In the genomic region with DNA sequence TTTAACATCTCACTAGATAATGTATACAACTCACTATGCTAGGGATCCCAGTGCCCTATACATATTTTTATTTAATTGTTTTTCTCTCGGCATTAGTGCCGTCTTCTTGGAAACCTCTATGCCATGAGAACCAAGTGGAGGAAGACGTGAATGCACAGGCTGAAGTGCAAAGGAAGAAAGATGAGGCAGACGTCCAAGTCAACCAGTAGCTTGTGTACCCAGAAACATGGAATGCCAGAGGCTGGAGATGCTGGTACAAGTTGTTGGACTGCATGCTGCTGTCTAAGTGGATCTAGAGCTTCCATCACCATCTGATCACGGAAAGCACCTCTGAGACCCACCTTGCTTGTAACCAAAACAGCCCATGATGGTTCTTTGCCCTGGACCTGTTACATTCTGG, we compare ENCODE assay signal across 21 cellular contexts. TPM values are rescaled to one million over a fixed set of nuclear protein-coding genes. Genes with fewer than 3 reads are reported as not detected.
DNase-seq lines count a peak whose midpoint lies in the region; ATAC-seq, FAIRE-seq and TF ChIP-seq lines count a peak whose summit lies in the region.
"Had no signal": no experiment of that assay in that cellular context is flagged by ENCODE, and none has a peak within 500 bp of the region (broad histone marks: within the 10 kb centered on the region; RNA-seq: fewer than 3 reads in every experiment).

No MANE protein-coding gene starts in this region.

- in situ Hi-C loops in mammary epithelial cell (cut with MboI; ENCODE audit: low sequenced_read_pairs in 2 of 2) = no loop called here

- peak overlapping the region; percentile 50 for H3K4me2 ChIP-seq in mammary epithelial cell (ENCODE audit: insufficient read depth, low read depth, low read length)
- peak overlapping the region; percentile 69 for H3K4me2 ChIP-seq in keratinocyte (ENCODE audit: control insufficient read depth, extremely low read depth, insufficient read depth, low read depth, low read length)

- ATAC-seq in HG03378 (IDR thresholded peaks at IDR 0.05; ENCODE audit: unreplicated experiment) = no peak
- ATAC-seq: CD8-positive, alpha-beta T cell; GM12878 had no signal

- no peak overlapping the region for H3K4me3 ChIP-seq in mammary epithelial cell (replicated peaks in 1 of 3; ENCODE audit: insufficient read depth in 1 of 3, low read depth in 2 of 3, low read length in 3 of 3)
- no peak overlapping the region for H3K4me3 ChIP-seq in breast epithelium
- peak overlapping the region in 1 of 3 experiments; percentile 15 for H3K4me3 ChIP-seq in keratinocyte (ENCODE audit: control insufficient read depth in 2 of 3, extremely low read depth in 1 of 3, insufficient read depth in 2 of 3, low read depth in 1 of 3, low read length in 3 of 3)
- H3K4me3 ChIP-seq: GM12878 had no signal

- no TSS peak for BruUV-seq in mammary epithelial cell (replicated peaks; lab: Mats Ljungman, UMichigan)

- DNase-seq in mammary epithelial cell (no peak), breast epithelium (ENCODE audit: low spot score in 2 of 2) (no peak), keratinocyte (ENCODE audit: low read depth, low spot score) (no peak), SKM-1 treated with dmso at 0.1 percent for 144 hours (lab: John Stamatoyannopoulos, UW; ENCODE audit: unreplicated experiment) (no peak), NCI-H187 treated with DMSO at 0.1 percent for 48 hours (lab: John Stamatoyannopoulos, UW) (no peak), NCI-H345 treated with DMSO at 0.1 percent for 48 hours (lab: John Stamatoyannopoulos, UW; ENCODE audit: unreplicated experiment) (no peak)
- DNase-seq: AML-193; C1 segment of cervical spinal cord; CD8-positive, alpha-beta T cell; DND-41; Karpas-422; NCI-H1694 treated with DMSO at 0.1 percent for 48 hours; NCI-H2107; NCI-H524; NCI-H774; Right ventricle myocardium superior had no signal

- no peaks in the 10 kb centered on the region for H3K27me3 ChIP-seq in mammary epithelial cell (ENCODE audit: insufficient read depth, low read length)
- no peaks in the 10 kb centered on the region for H3K27me3 ChIP-seq in breast epithelium
- no peaks in the 10 kb centered on the region for H3K27me3 ChIP-seq in keratinocyte (ENCODE audit: control insufficient read depth, extremely low read depth, insufficient read depth, low read length)

- H2AFZ ChIP-seq in mammary epithelial cell (ENCODE audit: low read depth, low read length) (peak overlapping the region; percentile 9), keratinocyte (ENCODE audit: control insufficient read depth, low read length) (peak overlapping the region; percentile 52)

- H3K79me2 ChIP-seq in mammary epithelial cell (ENCODE audit: insufficient read depth, low read length) (no peaks in the 10 kb centered on the region), keratinocyte (ENCODE audit: control insufficient read depth, insufficient read depth, low read length) (no peaks in the 10 kb centered on the region)

- FAIRE-seq in keratinocyte (lab: Jason Lieb, UNC) = peak; percentile 74
- FAIRE-seq: GM12878, H1, RCC 7860 had no signal

- H3K9ac ChIP-seq in mammary epithelial cell (ENCODE audit: insufficient read depth, low read length) (no peak overlapping the region), keratinocyte (ENCODE audit: control insufficient read depth, extremely low read depth, insufficient read depth, low read length) (no peak overlapping the region)

- peaks cover 15% of the 10 kb centered on the region for H3K4me1 ChIP-seq in mammary epithelial cell (ENCODE audit: insufficient read depth, low read length)
- H3K4me1 ChIP-seq in breast epithelium = no peaks in the 10 kb centered on the region
- H3K4me1 ChIP-seq in keratinocyte (ENCODE audit: control insufficient read depth, extremely low read depth, insufficient read depth, low read length) = peaks cover 22% of the 10 kb centered on the region

- no peaks in the 10 kb centered on the region for H3K9me3 ChIP-seq in mammary epithelial cell (replicated peaks; ENCODE audit: insufficient read depth, low read length)
- no peaks in the 10 kb centered on the region for H3K9me3 ChIP-seq in breast epithelium
- H3K9me3 ChIP-seq in keratinocyte (ENCODE audit: control insufficient read depth, low read depth, low read length) = no peaks in the 10 kb centered on the region

- H4K20me1 ChIP-seq in mammary epithelial cell (ENCODE audit: insufficient read depth, low read length) (no peaks in the 10 kb centered on the region), keratinocyte (ENCODE audit: control insufficient read depth, extremely low read depth, insufficient read depth, low read length) (no peaks in the 10 kb centered on the region)

- CTCF ChIA-PET in mammary epithelial cell (lab: Charles Lee; ENCODE audit: low non-redundant PET) = no interaction called here

- no peak for TF ChIP-seq POLR2A in breast epithelium (IDR thresholded peaks at IDR 0.05)

- TF ChIP-seq CTCF in mammary epithelial cell (conservative IDR thresholded peaks at IDR 0.05 in 1 of 2, IDR thresholded peaks at IDR 0.05 in 1 of 2; ENCODE audit: extremely low read depth in 1 of 2, insufficient read depth in 1 of 2, low read depth in 1 of 2, low read length in 2 of 2) (no peak), breast epithelium (IDR thresholded peaks at IDR 0.05) (no peak), VCaP (conservative IDR thresholded peaks at IDR 0.05) (no peak), keratinocyte (optimal IDR thresholded peaks at IDR 0.05 in 1 of 3, IDR thresholded peaks at IDR 0.05 in 1 of 3, conservative IDR thresholded peaks at IDR 0.05 in 1 of 3; ENCODE audit: extremely low read depth in 1 of 3, insufficient read depth in 2 of 3, low read length in 3 of 3) (no peak)

- WGBS in mammary epithelial cell (ENCODE audit: low coverage, missing lambda C conversion rate) = 56% methylated on average over 5 of the region's 5 CpGs

- dilution Hi-C loops in mammary epithelial cell (cut with HindIII; ENCODE audit: low sequenced_read_pairs) = no loop called here
- dilution Hi-C loops in keratinocyte (cut with MboI; ENCODE audit: extremely low pct_ligation_motif_present, low sequenced_read_pairs) = no loop called here

- intact Hi-C loops in mammary epithelial cell (cut with micrococcal nuclease) = no loop called here
- intact Hi-C loops in breast epithelium (cut with DNase I; ENCODE audit: low total_unique reads) = no loop called here

- no peak overlapping the region for H3K27ac ChIP-seq in mammary epithelial cell (ENCODE audit: insufficient read depth, low read depth, low read length)
- no peak overlapping the region for H3K27ac ChIP-seq in breast epithelium
- H3K27ac ChIP-seq in VCaP = peak overlapping the region; percentile 81
- H3K27ac ChIP-seq in keratinocyte (ENCODE audit: control insufficient read depth, insufficient read depth, low read length) = peak overlapping the region; percentile 42

- no peaks in the 10 kb centered on the region for H3K9me1 ChIP-seq in keratinocyte (ENCODE audit: control insufficient read depth, extremely low read depth, insufficient read depth, low read length)

- H3K36me3 ChIP-seq in mammary epithelial cell (ENCODE audit: insufficient read depth, low read length) (no peaks in the 10 kb centered on the region), breast epithelium (no peaks in the 10 kb centered on the region), keratinocyte (ENCODE audit: control insufficient read depth in 2 of 2, extremely low read depth in 1 of 2, insufficient read depth in 2 of 2, low read length in 2 of 2) (no peaks in the 10 kb centered on the region)

RNA-seq across cellular contexts. Expression of gene GEMIN6, which starts 12.5 kb away (rescaled TPM):
- 10 to 100 TPM in 1 of 2 donors, 1 to 10 TPM in 1; 5.8 to 15.1 TPM for total RNA-seq in mammary epithelial cell
- polyA plus RNA-seq in mammary epithelial cell = 11.0 TPM
- polyA minus RNA-seq in mammary epithelial cell = 3.0 TPM
- total RNA-seq in breast epithelium = 1 to 10 TPM; 5.6 to 7.6 (median 7.2) TPM
- 17.3 to 29.1 TPM (median 20.2 TPM) in 3 replicates for polyA plus RNA-seq in keratinocyte
- polyA plus RNA-seq in keratinocyte (2011; ENCODE audit: low read depth) = 13.8 TPM
- polyA plus RNA-seq in keratinocyte (2011; cell fraction: cytosol; rRNA removed) = 16.6 and 26.0 TPM in 2 replicates
- polyA plus RNA-seq in keratinocyte (2011; cell fraction: nucleus; rRNA removed) = 7.9 and 9.8 TPM in 2 replicates
- 11.6 and 20.7 TPM in 2 replicates for polyA plus RNA-seq in keratinocyte (2012; ENCODE audit: low replicate concordance)
- polyA minus RNA-seq in keratinocyte = 3.7 to 6.0 TPM (median 4.2 TPM) in 3 replicates
- 5.6 TPM for polyA minus RNA-seq in keratinocyte (2011; cell fraction: cytosol; rRNA and poly(A)+ RNA removed)
- 3.2 and 3.6 TPM in 2 replicates for polyA minus RNA-seq in keratinocyte (2011; cell fraction: nucleus; rRNA and poly(A)+ RNA removed)

RNA-seq across cellular contexts. Expression of gene SRSF7, which starts 14.4 kb away (rescaled TPM):
- total RNA-seq in mammary epithelial cell (100 to 1,000 TPM in 1 of 2 donors, 10 to 100 TPM in 1; 72.7 to 183 TPM), breast epithelium (100 to 1,000 TPM in 2 of 3 donors, 10 to 100 TPM in 1; 82.6 to 135 (median 116) TPM)
- polyA plus RNA-seq in mammary epithelial cell (225 TPM), keratinocyte (193 to 316 TPM (median 229 TPM) in 3 replicates)
- polyA minus RNA-seq in mammary epithelial cell (168 TPM), keratinocyte (87.9 to 182 TPM (median 109 TPM) in 3 replicates)
- polyA plus RNA-seq in keratinocyte (2011; ENCODE audit: low read depth) = 70.5 TPM
- 126 and 150 TPM in 2 replicates for polyA plus RNA-seq in keratinocyte (2011; cell fraction: cytosol; rRNA removed)
- 166 and 255 TPM in 2 replicates for polyA plus RNA-seq in keratinocyte (2011; cell fraction: nucleus; rRNA removed)
- 72.0 and 168 TPM in 2 replicates for polyA plus RNA-seq in keratinocyte (2012; ENCODE audit: low replicate concordance)
- 75.2 TPM for polyA minus RNA-seq in keratinocyte (2011; cell fraction: cytosol; rRNA and poly(A)+ RNA removed)
- 42.4 and 62.1 TPM in 2 replicates for polyA minus RNA-seq in keratinocyte (2011; cell fraction: nucleus; rRNA and poly(A)+ RNA removed)

Comparison
In these comparisons a context has a peak if more than half of its experiments do, and no peak if none do; other contexts are left out.
1. H3K27ac ChIP-seq: peak in VCaP (single experiment) and keratinocyte (single experiment); none in mammary epithelial cell (single experiment) and breast epithelium (0 of 2).